Comparison of ENCODE assay signal across 25 cellular contexts in the genomic region with DNA sequence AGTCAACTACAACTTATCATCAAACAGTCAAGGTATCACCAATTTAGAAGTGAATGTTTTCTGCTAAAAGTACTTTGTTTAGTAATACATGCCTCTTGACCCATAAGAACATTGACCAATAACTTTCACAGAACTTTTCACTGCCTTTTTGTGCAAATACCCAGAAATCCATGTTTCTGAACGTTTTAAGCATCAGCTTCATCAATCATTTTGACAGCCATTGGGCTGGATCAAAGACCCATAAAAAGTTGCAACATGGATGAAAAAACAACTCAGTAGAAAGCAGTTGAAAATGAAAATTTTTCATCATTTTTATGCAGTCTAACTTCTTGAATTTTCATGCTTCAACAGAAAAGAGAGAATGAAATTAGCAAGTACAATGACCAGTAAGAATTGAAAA.
"Had no signal": no experiment of that assay in that cellular context is flagged by ENCODE, and none has a peak within 500 bp of the region (broad histone marks: within the 10 kb centered on the region; RNA-seq: fewer than 3 reads in every experiment).

No MANE protein-coding gene starts in this region.

- H3K4me3 ChIP-seq: left lung, lower lobe of right lung, mucosa of descending colon, ovary, right atrium auricular region, right lobe of liver, stomach, testis, thyroid gland, transverse colon, upper lobe of left lung, vagina had no signal

- H3K36me3 ChIP-seq: left lung, lower lobe of right lung, ovary, right atrium auricular region, right lobe of liver, stomach, thyroid gland, transverse colon, upper lobe of left lung, vagina had no signal

- H3K27ac ChIP-seq: left lung, lower lobe of right lung, ovary, right atrium auricular region, right lobe of liver, stomach, testis, thyroid gland, transverse colon, upper lobe of left lung, vagina had no signal

- ATAC-seq: left colon; left lung; lower lobe of right lung; mucosa of descending colon; naive thymus-derived CD4-positive, alpha-beta T cell; natural killer cell treated with Interleukin-12 subunit alpha and Interleukin-12 subunit beta and Interleukin-15 and Interleukin-18, amount 100 ng/mL, for 72 hours; right lobe of liver; stimulated activated naive B cell treated with anti-CD40 and anti-IgM and Interleukin-4, amounts not matched to agents 10 μg/mL and 1 μg/mL and 100 μg/mL, for 72 hours; stimulated activated naive CD8-positive, alpha-beta T cell treated with anti-CD3 and anti-CD28 coated beads, Interleukin-15, Interleukin-2, amounts not matched to agents 100 U/mL and 50 U/mL, for 24 hours had no signal

- H3K4me1 ChIP-seq: left lung, lower lobe of right lung, right atrium auricular region, right lobe of liver, stomach, testis, thyroid gland, transverse colon, upper lobe of left lung, vagina had no signal

- H3K9me3 ChIP-seq: left lung, lower lobe of right lung, mucosa of descending colon, ovary, right atrium auricular region, right lobe of liver, stomach, testis, thyroid gland, transverse colon, upper lobe of left lung, vagina had no signal

- H3K27me3 ChIP-seq: left lung, ovary, right atrium auricular region, right lobe of liver, stomach, testis, thyroid gland, transverse colon, upper lobe of left lung, vagina had no signal

- DNase-seq: hippocampal formation; kidney; left colon; left lung; lower lobe of right lung; mammary epithelial cell; midbrain; mucosa of descending colon; naive thymus-derived CD4-positive, alpha-beta T cell; ovary; right lobe of liver; stimulated activated CD4-positive, alpha-beta T cell treated with anti-CD3 and anti-CD28 coated beads, Interleukin-12 subunit alpha, Interleukin-12 subunit beta, amount 100 ng/mL, for 4 hours; stimulated activated CD4-positive, alpha-beta T cell treated with anti-CD3 and anti-CD28 coated beads, Interleukin-15, amount 100 ng/mL, for 24 hours; stimulated activated CD4-positive, alpha-beta T cell treated with anti-CD3 and anti-CD28 coated beads, Interleukin-2, amount 100 ng/mL, for 24 hours; stimulated activated CD4-positive, alpha-beta T cell treated with anti-CD3 and anti-CD28 coated beads, Interleukin-4, amount 100 ng/mL, for 1 hour; stimulated activated naive B cell treated with anti-CD40 and anti-IgM and Interleukin-4, amounts not matched to agents 10 μg/mL and 1 μg/mL and 100 μg/mL, for 72 hours; stimulated activated naive CD8-positive, alpha-beta T cell treated with anti-CD3 and anti-CD28 coated beads, Interleukin-15, Interleukin-2, amounts not matched to agents 100 U/mL and 50 U/mL, for 24 hours; stomach; testis; thyroid gland; transverse colon; upper lobe of left lung had no signal
